In genomic region chr2:74441111-74441689, GRCh38 we compare ENCODE assay signal across 6 cellular contexts. TPM values are rescaled to one million over a fixed set of nuclear protein-coding genes. Genes with fewer than 3 reads are reported as not detected.
DNase-seq lines count a peak whose midpoint lies in the region; ATAC-seq and TF ChIP-seq lines count a peak whose summit lies in the region.

No MANE protein-coding gene starts in this region.

- no peak for TF ChIP-seq CTCF in adrenal gland (IDR thresholded peaks at IDR 0.05)

- H3K4me3 ChIP-seq in SK-N-MC (no peak overlapping the region), adrenal gland (peak overlapping the region in 1 of 4 donors; percentile 65)

- WGBS in adrenal gland, 4 donors = 51 to 61% (median 55%) methylated on average over 12 to 35 of the region's 35 CpGs

- ATAC-seq in left colon = peak; percentile 39

- H3K9ac ChIP-seq in SK-N-MC (ENCODE audit: insufficient read length) = no peak overlapping the region

- H3K9me3 ChIP-seq in SK-N-MC (ENCODE audit: low read depth, low read length) (no peaks in the 10 kb centered on the region), adrenal gland (replicated peaks in 1 of 3) (no peaks in the 10 kb centered on the region)

- intact Hi-C loops in left colon (cut with DNase I, micrococcal nuclease) = no loop called here
- intact Hi-C loops in adrenal gland (cut with DNase I) = no loop called here

- H3K36me3 ChIP-seq in SK-N-MC (ENCODE audit: insufficient read depth, low read length) (no peaks in the 10 kb centered on the region), adrenal gland (replicated peaks in 1 of 2) (no peaks in the 10 kb centered on the region)

- in situ Hi-C loops in ACHN (cut with HindIII; ENCODE audit: low pct_ligation_motif_present, low pct_unique_long_range_greater_than_20kb, low sequenced_read_pairs) = no loop called here

- no peak for TF ChIP-seq POLR2A in adrenal gland (IDR thresholded peaks at IDR 0.05)

- DNase-seq in ACHN (peak; percentile 52), SK-N-MC (ENCODE audit: low read depth, low spot score) (no peak), left colon (no peak), NCI-H1105 (lab: John Stamatoyannopoulos, UW) (no peak), adrenal gland (no peak), NCI-H446 treated with DMSO at 0.1 percent for 48 hours (lab: John Stamatoyannopoulos, UW) (no peak)

- H3K4me1 ChIP-seq in adrenal gland (replicated peaks in 1 of 2) = peaks cover 13 to 28% of the 10 kb centered on the region in 2 donors

- H3K27ac ChIP-seq in SK-N-MC (0 out of 2 replicates have a peak overlapping the region, but pooled peaks have one; percentile 76), adrenal gland (peak overlapping the region in 1 of 5 donors; percentile 74)

- peaks cover 11% of the 10 kb centered on the region for H3K27me3 ChIP-seq in adrenal gland

RNA-seq across cellular contexts. Expression of gene RTKN, which starts 0.5 kb away (rescaled TPM):
- 10 to 100 TPM; 47.6 to 51.9 TPM for total RNA-seq in left colon
- 10 to 100 TPM in 7 of 8 donors, 1 to 10 TPM in 1; 9.7 to 21.2 (median 14.1) TPM for total RNA-seq in adrenal gland
- 10 to 100 TPM in 2 of 3 donors, 1 to 10 TPM in 1; 7.4 to 35.6 (median 17.3) TPM for polyA plus RNA-seq in adrenal gland

RNA-seq across cellular contexts. Expression of gene INO80B, which starts 13.7 kb away (rescaled TPM):
- 10 to 100 TPM; 26.6 to 27.7 TPM for total RNA-seq in left colon
- 100 to 1,000 TPM in 1 of 8 donors, 10 to 100 TPM in 7; 13.6 to 108 (median 37.5) TPM for total RNA-seq in adrenal gland
- 100 to 1,000 TPM in 2 of 3 donors, 10 to 100 TPM in 1; 40.5 to 133 (median 124) TPM for polyA plus RNA-seq in adrenal gland

RNA-seq across cellular contexts. Expression of gene WBP1, which starts 17.0 kb away (rescaled TPM):
- 10 to 100 TPM; 48.4 to 56.6 TPM for total RNA-seq in left colon
- total RNA-seq in adrenal gland = 100 to 1,000 TPM in 7 of 8 donors, 10 to 100 TPM in 1; 67.5 to 176 (median 115) TPM
- 100 to 1,000 TPM in 2 of 3 donors, 10 to 100 TPM in 1; 56.9 to 267 (median 244) TPM for polyA plus RNA-seq in adrenal gland

RNA-seq across cellular contexts. Expression of gene WDR54, which starts 19.7 kb away (rescaled TPM):
- total RNA-seq in left colon (1 to 10 TPM; 2.8 to 5.4 TPM), adrenal gland (10 to 100 TPM in 6 of 8 donors, 1 to 10 TPM in 2; 7.5 to 23.9 (median 16.1) TPM)
- 10 to 100 TPM in 2 of 3 donors, 1 to 10 TPM in 1; 6.4 to 20.2 (median 14.4) TPM for polyA plus RNA-seq in adrenal gland

RNA-seq across cellular contexts. Expression of gene C2orf81, which starts 19.8 kb away (rescaled TPM):
- total RNA-seq in left colon (1 to 10 TPM in 1 of 2 donors, under 1 TPM in 1; 0.49 to 1.7 TPM), adrenal gland (1 to 10 TPM in 5 of 8 donors, under 1 TPM in 3; 0.36 to 4.7 (median 1.8) TPM)
- polyA plus RNA-seq in adrenal gland = 1 to 10 TPM in 2 of 3 donors, under 1 TPM in 1; 0.46 to 7.1 (median 4.5) TPM
